13 cellular contexts compared by ENCODE assay signal in genomic region chr1:23865543-23865930, GRCh38. TPM values are rescaled to one million over a fixed set of nuclear protein-coding genes. Genes with fewer than 3 reads are reported as not detected.
A peak's percentile ranks its signal among the peaks of the same experiment; 100 is the strongest.
DNase-seq lines count a peak whose midpoint lies in the region; ATAC-seq and TF ChIP-seq lines count a peak whose summit lies in the region.
"Had no signal": no experiment of that assay in that cellular context is flagged by ENCODE, and none has a peak within 500 bp of the region (broad histone marks: within the 10 kb centered on the region; RNA-seq: fewer than 3 reads in every experiment).

No MANE protein-coding gene starts in this region.

- no peak for ATAC-seq in natural killer cell treated with Interleukin-12 subunit alpha and Interleukin-12 subunit beta and Interleukin-15 and Interleukin-18, amount 100 ng/mL, for 72 hours
- ATAC-seq in natural killer cell (no peak), foreskin keratinocyte (peak; percentile 6), HG02885 (IDR thresholded peaks at IDR 0.05; ENCODE audit: poor library complexity, unreplicated experiment) (no peak)
- no peak for ATAC-seq in activated CD8-positive, alpha-beta T cell treated with anti-CD3 and anti-CD28 coated beads, Interleukin-2, amount 10 ng/mL, durations not matched to agents 7 days and 5 days
- ATAC-seq: gastrocnemius medialis had no signal

- H3K4me3 ChIP-seq in vagina = no peak overlapping the region
- H3K4me3 ChIP-seq: gastrocnemius medialis, neural progenitor cell, Peyer's patch had no signal

- POLR2A ChIA-PET in activated CD8-positive, alpha-beta T cell treated with anti-CD3 and anti-CD28 coated beads, Interleukin-2, amount 10 ng/mL, durations not matched to agents 7 days and 5 days (lab: Charles Lee) = interaction anchor here (0.7 kb wide), 1 partner anchor 31 kb away, joined by 3 read pairs; no protein-coding TSS in a partner anchor

- H3K27ac ChIP-seq in foreskin keratinocyte = no peak overlapping the region
- H3K27ac ChIP-seq in vagina = no peak overlapping the region
- H3K27ac ChIP-seq: gastrocnemius medialis, neural progenitor cell, Peyer's patch had no signal

- H3K9me3 Mint-ChIP-seq in natural killer cell treated with Interleukin-12 subunit alpha and Interleukin-12 subunit beta and Interleukin-15 and Interleukin-18, amount 100 ng/mL, for 72 hours = no peaks in the 10 kb centered on the region
- no peaks in the 10 kb centered on the region for H3K9me3 Mint-ChIP-seq in natural killer cell
- no peaks in the 10 kb centered on the region for H3K9me3 Mint-ChIP-seq in activated CD8-positive, alpha-beta T cell treated with anti-CD3 and anti-CD28 coated beads, Interleukin-2, amount 10 ng/mL, durations not matched to agents 7 days and 5 days (ENCODE audit: insufficient read depth)
- H3K9me3 Mint-ChIP-seq: neural progenitor cell had no signal

- H3K36me3 ChIP-seq in vagina = peaks cover 0 to 19% of the 10 kb centered on the region in 2 donors
- H3K36me3 ChIP-seq: BE2C, neural progenitor cell had no signal

- H3K36me3 Mint-ChIP-seq in natural killer cell treated with Interleukin-12 subunit alpha and Interleukin-12 subunit beta and Interleukin-15 and Interleukin-18, amount 100 ng/mL, for 72 hours = no peaks in the 10 kb centered on the region
- no peaks in the 10 kb centered on the region for H3K36me3 Mint-ChIP-seq in natural killer cell
- H3K36me3 Mint-ChIP-seq in activated CD8-positive, alpha-beta T cell treated with anti-CD3 and anti-CD28 coated beads, Interleukin-2, amount 10 ng/mL, durations not matched to agents 7 days and 5 days (ENCODE audit: low read depth) = peaks cover 3% of the 10 kb centered on the region
- H3K36me3 Mint-ChIP-seq: neural progenitor cell had no signal

- H3K4me3 Mint-ChIP-seq in natural killer cell treated with Interleukin-12 subunit alpha and Interleukin-12 subunit beta and Interleukin-15 and Interleukin-18, amount 100 ng/mL, for 72 hours = peak overlapping the region; percentile 42
- H3K4me3 Mint-ChIP-seq in natural killer cell = no peak overlapping the region
- no peak overlapping the region for H3K4me3 Mint-ChIP-seq in activated CD8-positive, alpha-beta T cell treated with anti-CD3 and anti-CD28 coated beads, Interleukin-2, amount 10 ng/mL, durations not matched to agents 7 days and 5 days
- H3K4me3 Mint-ChIP-seq: neural progenitor cell had no signal

- no peak overlapping the region for H3K27ac Mint-ChIP-seq in natural killer cell treated with Interleukin-12 subunit alpha and Interleukin-12 subunit beta and Interleukin-15 and Interleukin-18, amount 100 ng/mL, for 72 hours
- no peak overlapping the region for H3K27ac Mint-ChIP-seq in natural killer cell
- H3K27ac Mint-ChIP-seq in activated CD8-positive, alpha-beta T cell treated with anti-CD3 and anti-CD28 coated beads, Interleukin-2, amount 10 ng/mL, durations not matched to agents 7 days and 5 days = no peak overlapping the region
- H3K27ac Mint-ChIP-seq: neural progenitor cell had no signal

- peaks cover 10% of the 10 kb centered on the region for H3K4me1 ChIP-seq in foreskin keratinocyte
- H3K4me1 ChIP-seq in vagina = peaks cover 29% of the 10 kb centered on the region
- H3K4me1 ChIP-seq: BE2C had no signal

- CTCF ChIA-PET in activated CD8-positive, alpha-beta T cell treated with anti-CD3 and anti-CD28 coated beads, Interleukin-2, amount 10 ng/mL, durations not matched to agents 7 days and 5 days (lab: Charles Lee) = interaction anchor here (1.0 to 1.9 kb wide), 5 partner anchors 10 to 95 kb away, joined by 3 to 9 read pairs (median 4); no protein-coding TSS in a partner anchor

- TF ChIP-seq CTCF in natural killer cell (IDR thresholded peaks at IDR 0.05) (no peak), foreskin keratinocyte (conservative IDR thresholded peaks at IDR 0.05) (no peak), vagina (IDR thresholded peaks at IDR 0.05) (no peak)

- H3K4me1 Mint-ChIP-seq in natural killer cell treated with Interleukin-12 subunit alpha and Interleukin-12 subunit beta and Interleukin-15 and Interleukin-18, amount 100 ng/mL, for 72 hours (ENCODE audit: low read depth in 2 of 2) = peaks cover 29 to 33% of the 10 kb centered on the region in 2 donors
- H3K4me1 Mint-ChIP-seq in natural killer cell = peaks cover 23 to 30% of the 10 kb centered on the region in 2 donors
- peaks cover 34% of the 10 kb centered on the region for H3K4me1 Mint-ChIP-seq in activated CD8-positive, alpha-beta T cell treated with anti-CD3 and anti-CD28 coated beads, Interleukin-2, amount 10 ng/mL, durations not matched to agents 7 days and 5 days (ENCODE audit: low read depth)

- H3K9me3 ChIP-seq in vagina = no peaks in the 10 kb centered on the region
- H3K9me3 ChIP-seq: BE2C, gastrocnemius medialis, Peyer's patch had no signal

- DNase-seq in natural killer cell treated with Interleukin-12 subunit alpha and Interleukin-12 subunit beta and Interleukin-15 and Interleukin-18, amount 100 ng/mL, for 72 hours (ENCODE audit: low spot score) = no peak
- DNase-seq in natural killer cell (no peak), SKM-1 (lab: John Stamatoyannopoulos, UW; ENCODE audit: unreplicated experiment) (peak; percentile 61), foreskin keratinocyte (peak; percentile 91 to 96), vagina (ENCODE audit: extremely low spot score in 2 of 2) (no peak)
- DNase-seq in activated CD8-positive, alpha-beta T cell treated with anti-CD3 and anti-CD28 coated beads, Interleukin-2, amount 10 ng/mL, durations not matched to agents 7 days and 5 days = no peak
- no peak for DNase-seq in stimulated activated naive CD4-positive, alpha-beta T cell treated with Interleukin-2 at 50 U/mL for 16 hours (lab: John Stamatoyannopoulos, UW)
- DNase-seq: activated T-cell treated with anti-CD3 and anti-CD28 coated beads, Interleukin-2, amount 50 U/mL, for 48 hours; BE2C had no signal

- H3K27me3 Mint-ChIP-seq in natural killer cell treated with Interleukin-12 subunit alpha and Interleukin-12 subunit beta and Interleukin-15 and Interleukin-18, amount 100 ng/mL, for 72 hours = peaks cover 4 to 8% of the 10 kb centered on the region in 2 donors
- peaks cover 4 to 7% of the 10 kb centered on the region in 2 donors for H3K27me3 Mint-ChIP-seq in natural killer cell (ENCODE audit: low read depth in 2 of 2)
- peaks cover 6% of the 10 kb centered on the region for H3K27me3 Mint-ChIP-seq in activated CD8-positive, alpha-beta T cell treated with anti-CD3 and anti-CD28 coated beads, Interleukin-2, amount 10 ng/mL, durations not matched to agents 7 days and 5 days (ENCODE audit: low read depth)

- intact Hi-C loops in natural killer cell (cut with micrococcal nuclease) = no loop called here
- intact Hi-C loops in vagina (cut with DNase I) = loop anchor here (10.0 kb wide), 1 partner anchor 71 kb away; the partner anchor contains the start of gene LYPLA2

- no peak for TF ChIP-seq POLR2A in vagina (IDR thresholded peaks at IDR 0.05)

- H3K27me3 ChIP-seq in foreskin keratinocyte = peaks cover 8% of the 10 kb centered on the region
- H3K27me3 ChIP-seq in vagina = no peaks in the 10 kb centered on the region
- H3K27me3 ChIP-seq: gastrocnemius medialis, Peyer's patch had no signal

RNA-seq across cellular contexts. Expression of gene FUCA1, which starts 2.6 kb away (rescaled TPM):
- total RNA-seq in natural killer cell treated with Interleukin-12 subunit alpha and Interleukin-12 subunit beta and Interleukin-15 and Interleukin-18, amount 100 ng/mL, for 72 hours = 10 to 100 TPM; 10.3 to 15.1 TPM
- total RNA-seq in natural killer cell = 10 to 100 TPM in 2 of 3 donors, 1 to 10 TPM in 1; 6.8 to 12.5 (median 11.9) TPM
- 9.2 and 11.1 TPM in 2 replicates for total RNA-seq in foreskin keratinocyte
- polyA plus RNA-seq in foreskin keratinocyte = 7.5 and 8.7 TPM in 2 replicates
- 1 to 10 TPM; 7.1 to 7.3 TPM for total RNA-seq in activated CD8-positive, alpha-beta T cell treated with anti-CD3 and anti-CD28 coated beads, Interleukin-2, amount 10 ng/mL, durations not matched to agents 7 days and 5 days
- 10.6 TPM for total RNA-seq in vagina

RNA-seq across cellular contexts. Expression of gene HMGCL, which starts 40.3 kb away (rescaled TPM):
- total RNA-seq in natural killer cell treated with Interleukin-12 subunit alpha and Interleukin-12 subunit beta and Interleukin-15 and Interleukin-18, amount 100 ng/mL, for 72 hours = 10 to 100 TPM; 26.1 to 29.1 TPM
- 10 to 100 TPM; 16.8 to 26.9 (median 17.0) TPM for total RNA-seq in natural killer cell
- total RNA-seq in foreskin keratinocyte = 19.2 and 20.8 TPM in 2 replicates
- 22.2 and 24.6 TPM in 2 replicates for polyA plus RNA-seq in foreskin keratinocyte
- total RNA-seq in activated CD8-positive, alpha-beta T cell treated with anti-CD3 and anti-CD28 coated beads, Interleukin-2, amount 10 ng/mL, durations not matched to agents 7 days and 5 days = 10 to 100 TPM; 24.9 to 27.1 TPM
- 25.3 TPM for total RNA-seq in vagina

RNA-seq across cellular contexts. Expression of gene CNR2, which starts 47.6 kb away (rescaled TPM):
- total RNA-seq in natural killer cell treated with Interleukin-12 subunit alpha and Interleukin-12 subunit beta and Interleukin-15 and Interleukin-18, amount 100 ng/mL, for 72 hours = 1 to 10 TPM; 2.1 to 3.8 TPM
- total RNA-seq in natural killer cell = 10 to 100 TPM in 1 of 3 donors, 1 to 10 TPM in 2; 5.3 to 12.0 (median 6.1) TPM
- not detected in 2 replicates for total RNA-seq in foreskin keratinocyte
- polyA plus RNA-seq in foreskin keratinocyte = not detected in 2 replicates
- 1 to 10 TPM; 3.4 to 3.7 TPM for total RNA-seq in activated CD8-positive, alpha-beta T cell treated with anti-CD3 and anti-CD28 coated beads, Interleukin-2, amount 10 ng/mL, durations not matched to agents 7 days and 5 days
- total RNA-seq in vagina = not detected
- total RNA-seq: gastrocnemius medialis had no signal

Comparison
In these comparisons a context has a peak if more than half of its experiments do, and no peak if none do; other contexts are left out.
1. DNase-seq: peak in SKM-1 (single experiment) and foreskin keratinocyte (2 of 2); none in natural killer cell treated with Interleukin-12 subunit alpha and Interleukin-12 subunit beta and Interleukin-15 and Interleukin-18, amount 100 ng/mL, for 72 hours (single experiment), natural killer cell (single experiment), activated CD8-positive, alpha-beta T cell treated with anti-CD3 and anti-CD28 coated beads, Interleukin-2, amount 10 ng/mL, durations not matched to agents 7 days and 5 days (single experiment), vagina (0 of 2) and stimulated activated naive CD4-positive, alpha-beta T cell treated with Interleukin-2 at 50 U/mL for 16 hours (single experiment).